In genomic region chr3:12394516-12395271, GRCh38 we compare ENCODE assay signal across 8 cellular contexts.
DNase-seq lines count a peak whose midpoint lies in the region; ATAC-seq and TF ChIP-seq lines count a peak whose summit lies in the region.

No MANE protein-coding gene starts in this region.

- intact Hi-C loops in cardiac septum (cut with DNase I): no loop called here

- peaks cover 24% of the 10 kb centered on the region for H3K27me3 Mint-ChIP-seq in central memory CD8-positive, alpha-beta T cell
- H3K27me3 Mint-ChIP-seq in osteocyte (ENCODE audit: unreplicated experiment): peaks cover 32% of the 10 kb centered on the region

- TF ChIP-seq CTCF in osteocyte (IDR thresholded peaks at IDR 0.05): no peak

- peak overlapping the region; percentile 33 for H3K27ac Mint-ChIP-seq in central memory CD8-positive, alpha-beta T cell (ENCODE audit: low read depth)
- H3K27ac Mint-ChIP-seq in osteocyte (ENCODE audit: unreplicated experiment): no peak overlapping the region

- ATAC-seq in GM18498 (IDR thresholded peaks at IDR 0.05; ENCODE audit: unreplicated experiment) (peak; percentile 27), GM21367 (IDR thresholded peaks at IDR 0.05; ENCODE audit: unreplicated experiment) (peak; percentile 12), HG03280 (IDR thresholded peaks at IDR 0.05; ENCODE audit: unreplicated experiment) (peak; percentile 12)
- no peak for ATAC-seq in central memory CD8-positive, alpha-beta T cell (replicated peaks; ENCODE audit: extremely low read depth, poor library complexity, severe bottlenecking)

- peaks cover 12% of the 10 kb centered on the region for H3K4me1 Mint-ChIP-seq in central memory CD8-positive, alpha-beta T cell
- H3K4me1 Mint-ChIP-seq in osteocyte (ENCODE audit: unreplicated experiment): no peaks in the 10 kb centered on the region

- DNase-seq in central memory CD8-positive, alpha-beta T cell (ENCODE audit: low spot score in 2 of 2): no peak
- DNase-seq in cardiac septum (ENCODE audit: low spot score) (no peak), osteocyte (ENCODE audit: extremely low spot score, unreplicated experiment) (no peak), DMS79 (lab: John Stamatoyannopoulos, UW) (no peak), T-helper 1 cell (no peak)

- H3K9me3 Mint-ChIP-seq in central memory CD8-positive, alpha-beta T cell: no peaks in the 10 kb centered on the region
- no peaks in the 10 kb centered on the region for H3K9me3 Mint-ChIP-seq in osteocyte (ENCODE audit: unreplicated experiment)

- no peaks in the 10 kb centered on the region for H3K36me3 Mint-ChIP-seq in central memory CD8-positive, alpha-beta T cell (ENCODE audit: insufficient read depth)
- H3K36me3 Mint-ChIP-seq in osteocyte (ENCODE audit: unreplicated experiment): no peaks in the 10 kb centered on the region

- H3K4me3 Mint-ChIP-seq in central memory CD8-positive, alpha-beta T cell: peak overlapping the region; percentile 64
- no peak overlapping the region for H3K4me3 Mint-ChIP-seq in osteocyte (ENCODE audit: unreplicated experiment)
